In the genomic region with DNA sequence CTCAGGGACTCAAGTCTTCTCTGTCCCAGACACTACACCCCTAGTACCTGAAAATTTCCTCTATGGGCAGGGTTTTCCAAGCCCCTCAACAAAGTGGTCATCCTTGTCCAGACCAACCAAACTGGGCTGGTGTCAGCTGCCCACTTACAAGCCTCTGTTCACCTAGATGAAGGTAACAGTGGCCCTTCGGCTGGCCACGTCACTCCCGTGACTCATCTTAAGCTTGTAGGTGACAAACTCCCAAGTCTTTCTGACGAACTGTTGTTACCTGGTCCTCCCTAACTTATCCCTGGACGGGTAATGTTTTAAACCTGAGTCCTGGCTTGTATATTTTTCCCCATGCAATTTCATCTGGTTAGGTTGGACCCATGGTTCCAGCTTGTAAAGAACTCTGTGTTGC, we compare ENCODE assay signal across 12 cellular contexts. TPM values are rescaled to one million over a fixed set of nuclear protein-coding genes. Genes with fewer than 3 reads are reported as not detected.
A peak's percentile ranks its signal among the peaks of the same experiment; 100 is the strongest.
DNase-seq lines count a peak whose midpoint lies in the region; ATAC-seq, FAIRE-seq and TF ChIP-seq lines count a peak whose summit lies in the region.
"Had no signal": no experiment of that assay in that cellular context is flagged by ENCODE, and none has a peak within 500 bp of the region (broad histone marks: within the 10 kb centered on the region; RNA-seq: fewer than 3 reads in every experiment).

No MANE protein-coding gene starts in this region.

- H4K20me1 ChIP-seq in osteoblast (ENCODE audit: insufficient read depth, low read length), result no peaks in the 10 kb centered on the region

- peak overlapping the region; percentile 85 to 91 for H3K27ac ChIP-seq in A549
- peak overlapping the region; percentile 36 for H3K27ac ChIP-seq in colonic mucosa
- peak overlapping the region; percentile 67 for H3K27ac ChIP-seq in osteoblast (ENCODE audit: low read depth, low read length)

- DNase-seq in A549 (ENCODE audit: low read depth in 1 of 2, low spot score in 1 of 2) (no peak), HFFc6 (no peak), colonic mucosa (no peak), osteoblast (ENCODE audit: insufficient read length, low spot score, missing footprints) (peak; percentile 59), Caco-2 (no peak), GM19240 (ENCODE audit: insufficient read length, low spot score) (no peak), NCI-H748 treated with DMSO at 0.1 percent for 48 hours (lab: John Stamatoyannopoulos, UW) (no peak)
- DNase-seq: NCI-H2171 treated with DMSO at 0.1 percent for 48 hours had no signal

- TF ChIP-seq POLR2A in A549 (IDR thresholded peaks at IDR 0.05; ENCODE audit: low read length), result no peak

- H3K36me3 ChIP-seq in colonic mucosa (no peaks in the 10 kb centered on the region), osteoblast (ENCODE audit: insufficient read depth, low read length) (no peaks in the 10 kb centered on the region), Caco-2 (ENCODE audit: control insufficient read depth, insufficient read depth, low read length) (no peaks in the 10 kb centered on the region)

- no peak overlapping the region for H3K9ac ChIP-seq in colonic mucosa (ENCODE audit: low read depth in 2 of 2, low read length in 2 of 2)

- POLR2A ChIA-PET in A549 (lab: Yijun Ruan, JAX), result interaction anchor here (0.6 kb wide), 1 partner anchor 110 kb away, joined by 5 read pairs; no protein-coding TSS in a partner anchor
- POLR2A ChIA-PET in Caco-2 (lab: Charles Lee), result interaction anchor here (0.8 kb wide), 1 partner anchor 98 kb away, joined by 3 read pairs; the partner anchor contains the start of gene DDX6

- TF ChIP-seq CTCF in A549 (IDR thresholded peaks at IDR 0.05) (no peak), HFFc6 (IDR thresholded peaks at IDR 0.05) (no peak), colonic mucosa (IDR thresholded peaks at IDR 0.05) (no peak), osteoblast (IDR thresholded peaks at IDR 0.05; ENCODE audit: extremely low read depth, low read depth, low read length) (no peak), Caco-2 (IDR thresholded peaks at IDR 0.05; ENCODE audit: insufficient read depth in 1 of 2, low read depth in 1 of 2, low read length in 1 of 2, severe bottlenecking in 1 of 2, unreplicated experiment in 1 of 2) (no peak)

- H3K27me3 Mint-ChIP-seq in HFFc6 (ENCODE audit: insufficient read depth) (peaks cover 5% of the 10 kb centered on the region; the same call in 1 of the 2 replicates), Caco-2 (ENCODE audit: insufficient read depth, unreplicated experiment) (no peaks in the 10 kb centered on the region)

- no peak overlapping the region for H3K4me3 ChIP-seq in A549
- H3K4me3 ChIP-seq in colonic mucosa, result no peak overlapping the region
- H3K4me3 ChIP-seq in osteoblast (ENCODE audit: insufficient read depth, low read length), result no peak overlapping the region
- H3K4me3 ChIP-seq in Caco-2 (ENCODE audit: low read depth, low read length), result no peak overlapping the region

- peak overlapping the region; percentile 74 for H3K4me2 ChIP-seq in A549
- H3K4me2 ChIP-seq in osteoblast (ENCODE audit: insufficient read depth, low read length), result peak overlapping the region; percentile 51

- intact Hi-C loops in colonic mucosa (cut with DNase I), result no loop called here
- intact Hi-C loops in Caco-2 (cut with micrococcal nuclease; ENCODE audit: unreplicated experiment), result no loop called here

- H2AFZ ChIP-seq in osteoblast (ENCODE audit: low read length), result no peak overlapping the region

- no peak for TF ChIP-seq RAD21 in A549 (conservative IDR thresholded peaks at IDR 0.05 in 1 of 2, IDR thresholded peaks at IDR 0.05 in 1 of 2)

- H3K9me3 ChIP-seq in A549 (no peaks in the 10 kb centered on the region), colonic mucosa (no peaks in the 10 kb centered on the region), osteoblast (ENCODE audit: low read depth, low read length) (no peaks in the 10 kb centered on the region), Caco-2 (no peaks in the 10 kb centered on the region)

- H3K27ac Mint-ChIP-seq in HFFc6 (peak overlapping the region; percentile 97), Caco-2 (ENCODE audit: unreplicated experiment) (no peak overlapping the region)

- CTCF ChIA-PET in A549 (lab: Yijun Ruan, JAX) (interaction anchor here (0.7 to 1.0 kb wide), 2 partner anchors 18 to 37 kb away, joined by 3 read pairs; partner anchors contain the start of gene BCL9L), Caco-2 (lab: Charles Lee) (interaction anchor here (0.5 kb wide), 1 partner anchor 81 kb away, joined by 3 read pairs; no protein-coding TSS in a partner anchor)

- no TSS peak for BruUV-seq in Caco-2 (replicated peaks; lab: Mats Ljungman, UMichigan)

- H3K4me1 Mint-ChIP-seq in HFFc6 (ENCODE audit: low read depth) (peaks cover 45% of the 10 kb centered on the region), Caco-2 (ENCODE audit: low read depth, unreplicated experiment) (no peaks in the 10 kb centered on the region)

- WGBS in A549 (ENCODE audit: missing lambda C conversion rate), result 93% methylated on average over 5 of the region's 5 CpGs

- H3K36me3 Mint-ChIP-seq in HFFc6 (ENCODE audit: low read depth) (no peaks in the 10 kb centered on the region), Caco-2 (ENCODE audit: insufficient read depth, unreplicated experiment) (peaks cover under 1% of the 10 kb centered on the region)

- H3K9me3 Mint-ChIP-seq in HFFc6, result no peaks in the 10 kb centered on the region
- no peaks in the 10 kb centered on the region for H3K9me3 Mint-ChIP-seq in Caco-2 (ENCODE audit: unreplicated experiment)

- no peak for ATAC-seq in A549
- ATAC-seq in HG03354 (IDR thresholded peaks at IDR 0.05; ENCODE audit: poor library complexity, severe bottlenecking, unreplicated experiment), result no peak

- no peak for TF ChIP-seq EP300 in A549 (IDR thresholded peaks at IDR 0.05)

- H3K27me3 ChIP-seq in colonic mucosa, result no peaks in the 10 kb centered on the region
- no peaks in the 10 kb centered on the region for H3K27me3 ChIP-seq in osteoblast (ENCODE audit: insufficient read depth, low read length)
- H3K27me3 ChIP-seq in Caco-2 (replicated peaks; ENCODE audit: control insufficient read depth, insufficient read depth, low read length), result no peaks in the 10 kb centered on the region

- H3K4me3 Mint-ChIP-seq in HFFc6, result peak overlapping the region; percentile 27; the same call in 1 of the 2 replicates
- no peak overlapping the region for H3K4me3 Mint-ChIP-seq in Caco-2 (ENCODE audit: unreplicated experiment)

- H3K4me1 ChIP-seq in A549 (peaks cover 24% of the 10 kb centered on the region), colonic mucosa (no peaks in the 10 kb centered on the region), osteoblast (ENCODE audit: insufficient read depth, low read length) (peaks cover 35% of the 10 kb centered on the region), Caco-2 (0 out of 2 replicates have a peak, but pooled peaks cover 7% of the 10 kb centered on the region)

- H3K79me2 ChIP-seq in osteoblast (ENCODE audit: insufficient read depth, low read length), result no peaks in the 10 kb centered on the region

- FAIRE-seq in A549 (lab: Jason Lieb, UNC), result no peak
- FAIRE-seq: G401.6 had no signal

TF ChIP-seq in A549, 52 proteins besides CTCF, POLR2A, EP300 and RAD21:
- no peak for TF ChIP-seq FOSL2 (IDR thresholded peaks at IDR 0.05)
- TF ChIP-seq FOSL2 (CRISPR knock-in tag; IDR thresholded peaks at IDR 0.05), result 0 out of 2 replicates have a peak, but pooled peaks have one; percentile 8
- TF ChIP-seq SMC3 (IDR thresholded peaks at IDR 0.05), result no peak
- TF ChIP-seq E2F6 (IDR thresholded peaks at IDR 0.05; ENCODE audit: borderline replicate concordance, low read depth), result no peak

RNA-seq across cellular contexts. Expression of gene CXCR5, which starts 4.7 kb away (rescaled TPM):
- polyA plus RNA-seq in A549 (2011; rRNA removed) (not detected in 2 replicates), A549 (2017; fragmentation: RNase III; extraction: RNeasy Plus Mini Kit Qiagen cat#74134 plus additional on column Dnase treatment) (0.04 to 0.05 TPM (median 0.04 TPM) in 3 replicates)
- not detected in 2 replicates for polyA plus RNA-seq in A549 (2012; cell fraction: cytosol; rRNA removed)
- polyA plus RNA-seq in A549 (2012; cell fraction: nucleus; rRNA removed), result 0.02 and 0.04 TPM in 2 replicates
- not detected in 2 replicates for polyA minus RNA-seq in A549 (2011; rRNA and poly(A)+ RNA removed)
- under 1 TPM in 1 of 6 experiments, not detected in 5; 0.06 TPM for total RNA-seq in HFFc6 (2021; fragmentation: NEBNext Ultra II Directional; extraction: Animal tissue kit (Norgen Biotek cat#: 25700))
- total RNA-seq in colonic mucosa (under 1 TPM; 0.05 to 0.19 TPM), osteoblast (not detected in 2 replicates), Caco-2 (2022) (not detected in 2 replicates)
- total RNA-seq: M059J, RPMI7951 had no signal

RNA-seq across cellular contexts. Expression of gene BCL9L, which starts 37.3 kb away (rescaled TPM):
- polyA plus RNA-seq in A549 (2011; rRNA removed) (7.0 and 8.8 TPM in 2 replicates), A549 (2017; fragmentation: RNase III; extraction: RNeasy Plus Mini Kit Qiagen cat#74134 plus additional on column Dnase treatment) (51.8 to 53.2 TPM (median 52.0 TPM) in 3 replicates)
- 16.4 and 27.8 TPM in 2 replicates for polyA plus RNA-seq in A549 (2012; cell fraction: cytosol; rRNA removed)
- polyA plus RNA-seq in A549 (2012; cell fraction: nucleus; rRNA removed), result 41.9 and 56.6 TPM in 2 replicates
- 8.8 and 19.9 TPM in 2 replicates for polyA minus RNA-seq in A549 (2011; rRNA and poly(A)+ RNA removed)
- 100 to 1,000 TPM; 120 to 135 (median 127) TPM for total RNA-seq in HFFc6 (2021; fragmentation: NEBNext Ultra II Directional; extraction: Animal tissue kit (Norgen Biotek cat#: 25700))
- total RNA-seq in colonic mucosa (10 to 100 TPM; 31.4 to 37.4 TPM), osteoblast (27.9 and 28.3 TPM in 2 replicates), Caco-2 (2022) (186 and 203 TPM in 2 replicates)

Comparison
In these comparisons a context has a peak if more than half of its experiments do, and no peak if none do; other contexts are left out.
1. H3K27ac ChIP-seq: peak in every context shown above with its lines; median percentile 88 in A549; 67 in osteoblast; 36 in colonic mucosa.